ENCODE assay signal across 8 cellular contexts in genomic region chr22:44182591-44183588, GRCh38. TPM values are rescaled to one million over a fixed set of nuclear protein-coding genes. Genes with fewer than 3 reads are reported as not detected.
DNase-seq lines count a peak whose midpoint lies in the region; ATAC-seq and TF ChIP-seq lines count a peak whose summit lies in the region.

No MANE protein-coding gene starts in this region.

- no peaks in the 10 kb centered on the region for H3K9me3 ChIP-seq in heart right ventricle
- no peaks in the 10 kb centered on the region for H3K9me3 ChIP-seq in uterus

- peak; percentile 46 to 65 for DNase-seq in activated CD4-positive, alpha-beta T cell treated with anti-CD3 and anti-CD28 coated beads, Interleukin-2, amount 50 U/mL, for 48 hours
- peak; percentile 34 to 47 for DNase-seq in heart right ventricle
- no peak for DNase-seq in uterus
- DNase-seq in NCI-H1417 (lab: John Stamatoyannopoulos, UW) = no peak
- no peak for DNase-seq in DMS 273 treated with DMSO at 0.1 percent for 48 hours (lab: John Stamatoyannopoulos, UW)

- H3K36me3 ChIP-seq in heart right ventricle = peaks cover 0 to 27% (median 0%) of the 10 kb centered on the region in 9 donors
- no peaks in the 10 kb centered on the region for H3K36me3 ChIP-seq in uterus

- H3K27me3 Mint-ChIP-seq in stimulated activated memory B cell treated with anti-CD40 and anti-IgM and Interleukin-4, amounts not matched to agents 10 μg/mL and 1 μg/mL and 100 μg/mL, for 72 hours = no peaks in the 10 kb centered on the region

- peak overlapping the region in 5 of 10 donors; percentile 27 to 69 (median 41) for H3K4me3 ChIP-seq in heart right ventricle
- H3K4me3 ChIP-seq in uterus = no peak overlapping the region

- H3K27me3 ChIP-seq in heart right ventricle (peaks cover 0 to 64% (median 24%) of the 10 kb centered on the region in 7 donors), uterus (no peaks in the 10 kb centered on the region)

- H3K4me1 Mint-ChIP-seq in stimulated activated memory B cell treated with anti-CD40 and anti-IgM and Interleukin-4, amounts not matched to agents 10 μg/mL and 1 μg/mL and 100 μg/mL, for 72 hours = peaks cover 54% of the 10 kb centered on the region

- TF ChIP-seq CTCF in heart right ventricle (IDR thresholded peaks at IDR 0.05) (no peak), uterus (IDR thresholded peaks at IDR 0.05) (no peak)

- peak overlapping the region; percentile 88 for H3K27ac Mint-ChIP-seq in stimulated activated memory B cell treated with anti-CD40 and anti-IgM and Interleukin-4, amounts not matched to agents 10 μg/mL and 1 μg/mL and 100 μg/mL, for 72 hours

- H3K4me1 ChIP-seq in heart right ventricle (peaks cover 0 to 12% (median 0%) of the 10 kb centered on the region in 9 donors), uterus (peaks cover 0 to 5% of the 10 kb centered on the region in 2 donors)

- intact Hi-C loops in heart right ventricle (cut with DNase I) (no loop called here), uterus (cut with DNase I; ENCODE audit: low total_unique reads) (no loop called here)

- no peak for TF ChIP-seq POLR2A in uterus (IDR thresholded peaks at IDR 0.05)

- no peaks in the 10 kb centered on the region for H3K9me3 Mint-ChIP-seq in stimulated activated memory B cell treated with anti-CD40 and anti-IgM and Interleukin-4, amounts not matched to agents 10 μg/mL and 1 μg/mL and 100 μg/mL, for 72 hours

- H3K36me3 Mint-ChIP-seq in stimulated activated memory B cell treated with anti-CD40 and anti-IgM and Interleukin-4, amounts not matched to agents 10 μg/mL and 1 μg/mL and 100 μg/mL, for 72 hours = peaks cover 28% of the 10 kb centered on the region

- WGBS in heart right ventricle, 2 donors = 76 to 77% methylated on average over 25 of the region's 25 CpGs

- H3K27ac ChIP-seq in heart right ventricle (peak overlapping the region in 5 of 10 donors; percentile 37 to 96 (median 61)), uterus (no peak overlapping the region)

- ATAC-seq in GM21447 (IDR thresholded peaks at IDR 0.05; ENCODE audit: unreplicated experiment) = peak; percentile 46
- peak; percentile 50 to 84 (median 76) for ATAC-seq in heart right ventricle
- ATAC-seq in stimulated activated memory B cell treated with anti-CD40 and anti-IgM and Interleukin-4, amounts not matched to agents 10 μg/mL and 1 μg/mL and 100 μg/mL, for 72 hours = peak; percentile 69
- ATAC-seq in HG02970 (IDR thresholded peaks at IDR 0.05; ENCODE audit: low FRiP score, unreplicated experiment) = no peak

- H3K4me3 Mint-ChIP-seq in stimulated activated memory B cell treated with anti-CD40 and anti-IgM and Interleukin-4, amounts not matched to agents 10 μg/mL and 1 μg/mL and 100 μg/mL, for 72 hours = peak overlapping the region; percentile 85

RNA-seq across cellular contexts. Expression of gene PARVG, which starts 2.2 kb away (rescaled TPM):
- 10 to 100 TPM in 1 of 10 donors, 1 to 10 TPM in 8, under 1 TPM in 1; 0.90 to 16.2 (median 1.9) TPM for total RNA-seq in heart right ventricle
- polyA plus RNA-seq in heart right ventricle = 1 to 10 TPM; 3.2 to 5.4 TPM
- total RNA-seq in uterus = 10 to 100 TPM in 1 of 4 donors, 1 to 10 TPM in 3; 5.0 to 25.3 (median 8.4) TPM

Comparison
In these comparisons a context has a peak if more than half of its experiments do, and no peak if none do; other contexts are left out.
1. DNase-seq: peak in activated CD4-positive, alpha-beta T cell treated with anti-CD3 and anti-CD28 coated beads, Interleukin-2, amount 50 U/mL, for 48 hours (2 of 2) and heart right ventricle (2 of 2); none in uterus (0 of 2), NCI-H1417 (0 of 3) and DMS 273 treated with DMSO at 0.1 percent for 48 hours (single experiment).